8 cellular contexts compared by ENCODE assay signal in genomic region chrX:154548028-154548316, GRCh38. TPM values are rescaled to one million over a fixed set of nuclear protein-coding genes. Genes with fewer than 3 reads are reported as not detected.
DNase-seq lines count a peak whose midpoint lies in the region; ATAC-seq and TF ChIP-seq lines count a peak whose summit lies in the region.

No MANE protein-coding gene starts in this region.

- H3K9me3 Mint-ChIP-seq in nephron = peaks cover 26% of the 10 kb centered on the region

- intact Hi-C loops in dorsolateral prefrontal cortex (cut with DNase I) = no loop called here

- H3K27me3 ChIP-seq in dorsolateral prefrontal cortex = peaks cover 0 to 46% (median 6%) of the 10 kb centered on the region in 45 donors

- TF ChIP-seq POLR2A in NB4 (IDR thresholded peaks at IDR 0.05; ENCODE audit: extremely low read depth, insufficient read length) = no peak

- no peak for DNase-seq in NB4 (ENCODE audit: low read depth)
- no peak for DNase-seq in dorsolateral prefrontal cortex
- DNase-seq in kidney glomerular epithelial cell (lab: John Stamatoyannopoulos, UW) = no peak
- DNase-seq in NAMALWA (ENCODE audit: low spot score) = no peak
- DNase-seq in NCI-H345 treated with DMSO at 0.1 percent for 48 hours (lab: John Stamatoyannopoulos, UW; ENCODE audit: unreplicated experiment) = no peak

- no peak for ATAC-seq in HG02852 (IDR thresholded peaks at IDR 0.05; ENCODE audit: unreplicated experiment)

- H3K27ac Mint-ChIP-seq in nephron = peak overlapping the region; percentile 67 to 87 (median 78)

- peak overlapping the region; percentile 84 to 94 (median 92) for H3K4me3 Mint-ChIP-seq in nephron

- H3K4me1 Mint-ChIP-seq in nephron = peaks cover 22% of the 10 kb centered on the region

- peak overlapping the region; percentile 98 for H3K4me3 ChIP-seq in NB4 (ENCODE audit: low read depth, low read length)
- peak overlapping the region; percentile 29 to 83 (median 72) for H3K4me3 ChIP-seq in dorsolateral prefrontal cortex

- peaks cover 25% of the 10 kb centered on the region for H3K36me3 Mint-ChIP-seq in nephron (ENCODE audit: low read depth)

- H3K27ac ChIP-seq in C4-2B (peak overlapping the region; percentile 79), dorsolateral prefrontal cortex (peak overlapping the region in 45 of 59 donors; percentile 35 to 95 (median 88))

- TF ChIP-seq CTCF in C4-2B (conservative IDR thresholded peaks at IDR 0.05) (no peak), NB4 (IDR thresholded peaks at IDR 0.05; ENCODE audit: low read depth, low read length) (no peak), dorsolateral prefrontal cortex (IDR thresholded peaks at IDR 0.05 in 54 of 56, conservative IDR thresholded peaks at IDR 0.05 in 2 of 56; ENCODE audit: low read depth in 1 of 56, partially characterized antibody in 56 of 56) (no peak), nephron (IDR thresholded peaks at IDR 0.05; ENCODE audit: unreplicated experiment in 3 of 3) (no peak)

- H3K27me3 Mint-ChIP-seq in nephron (ENCODE audit: low read depth) = no peaks in the 10 kb centered on the region

RNA-seq across cellular contexts. Expression of gene IKBKG, which starts 0.6 kb away (rescaled TPM):
- 10 to 100 TPM; 16.3 to 36.4 (median 27.2) TPM for total RNA-seq in dorsolateral prefrontal cortex

RNA-seq across cellular contexts. Expression of gene G6PD, which starts 1.3 kb away (rescaled TPM):
- total RNA-seq in dorsolateral prefrontal cortex = 10 to 100 TPM; 33.1 to 65.0 (median 50.4) TPM

RNA-seq across cellular contexts. Expression of gene FAM3A, which starts 31.9 kb away (rescaled TPM):
- 10 to 100 TPM; 33.9 to 82.8 (median 51.1) TPM for total RNA-seq in dorsolateral prefrontal cortex

RNA-seq across cellular contexts. Expression of gene CTAG1A, which starts 37.0 kb away (rescaled TPM):
- total RNA-seq in dorsolateral prefrontal cortex = under 1 TPM in 5 of 120 experiments, not detected in 115; 0.46 to 0.88 (median 0.63) TPM

RNA-seq across cellular contexts. Expression of gene SLC10A3, which starts 57.5 kb away (rescaled TPM):
- total RNA-seq in dorsolateral prefrontal cortex = 10 to 100 TPM in 12 of 120 experiments, 1 to 10 TPM in 108; 5.3 to 12.1 (median 8.2) TPM
